Comparison of ENCODE assay signal across 8 cellular contexts in the genomic region with DNA sequence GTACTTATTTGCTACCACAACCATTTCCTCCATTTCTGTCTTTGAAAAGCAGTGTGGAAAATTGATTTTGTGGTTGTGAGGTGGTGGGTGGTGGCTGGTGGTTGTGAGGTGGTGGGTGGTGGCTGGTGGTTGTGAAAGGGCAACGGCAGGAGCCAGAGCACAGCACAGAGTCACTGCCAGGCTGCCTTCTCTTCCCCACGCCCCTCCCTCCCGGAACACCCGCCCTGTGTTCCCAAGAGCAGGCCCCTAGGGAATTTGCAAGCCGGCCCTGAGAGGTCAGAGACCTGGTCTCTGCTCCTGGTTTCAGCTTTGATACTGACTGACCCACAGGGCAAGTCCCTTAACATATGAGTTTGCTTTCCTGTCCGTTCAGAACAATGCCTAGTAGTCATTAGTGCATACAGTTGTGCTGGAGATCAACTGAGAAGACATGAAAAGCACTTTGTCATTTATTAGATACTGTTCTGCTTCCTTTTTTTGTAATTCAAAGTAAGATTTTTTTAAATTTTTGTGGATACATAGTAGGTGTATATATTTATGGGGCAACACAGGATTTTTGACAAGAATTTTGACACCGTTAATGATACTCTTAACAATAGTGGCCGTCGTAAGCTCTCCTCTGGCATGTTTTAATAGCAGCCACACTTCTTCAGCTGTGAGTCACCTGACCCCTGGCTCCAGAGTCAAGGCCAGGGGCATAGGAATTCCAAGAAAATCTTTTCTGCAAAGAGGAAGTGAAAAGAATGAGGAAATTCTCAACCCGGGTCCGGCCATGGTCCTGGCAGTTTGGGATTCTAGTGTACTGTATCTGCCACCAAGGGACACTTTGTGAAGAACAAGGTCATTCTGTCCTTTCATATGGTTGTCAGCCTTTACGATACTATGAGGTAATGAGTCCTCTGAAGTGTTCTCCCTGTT. TPM values are rescaled to one million over a fixed set of nuclear protein-coding genes. Genes with fewer than 3 reads are reported as not detected.
DNase-seq lines count a peak whose midpoint lies in the region; ATAC-seq and TF ChIP-seq lines count a peak whose summit lies in the region.
"Had no signal": no experiment of that assay in that cellular context is flagged by ENCODE, and none has a peak within 500 bp of the region (broad histone marks: within the 10 kb centered on the region; RNA-seq: fewer than 3 reads in every experiment).

No MANE protein-coding gene starts in this region.

- no peaks in the 10 kb centered on the region for H3K27me3 ChIP-seq in spleen (replicated peaks in 1 of 7)

- peaks cover 28% of the 10 kb centered on the region for H3K4me1 Mint-ChIP-seq in HFFc6 (ENCODE audit: low read depth)
- H3K4me1 Mint-ChIP-seq in activated T-helper 17 cell treated with anti-CD3 and anti-CD28 coated beads, Interleukin-2, amount 50 U/mL, for 72 hours, result peaks cover 16% of the 10 kb centered on the region

- peak overlapping the region; percentile 68 for H3K27ac Mint-ChIP-seq in HFFc6
- H3K27ac Mint-ChIP-seq in activated T-helper 17 cell treated with anti-CD3 and anti-CD28 coated beads, Interleukin-2, amount 50 U/mL, for 72 hours, result peak overlapping the region; percentile 72

- peaks cover 10% of the 10 kb centered on the region for H3K36me3 Mint-ChIP-seq in HFFc6 (ENCODE audit: low read depth)
- H3K36me3 Mint-ChIP-seq in activated T-helper 17 cell treated with anti-CD3 and anti-CD28 coated beads, Interleukin-2, amount 50 U/mL, for 72 hours (ENCODE audit: low read depth), result peaks cover 88% of the 10 kb centered on the region

- peak; percentile 60 for ATAC-seq in activated T-helper 17 cell treated with anti-CD3 and anti-CD28 coated beads, Interleukin-2, amount 50 U/mL, for 72 hours (replicated peaks)
- ATAC-seq in HG03469 (IDR thresholded peaks at IDR 0.05; ENCODE audit: unreplicated experiment) (no peak), GM19035 (IDR thresholded peaks at IDR 0.05; ENCODE audit: unreplicated experiment) (no peak)

- H3K4me3 Mint-ChIP-seq in HFFc6, result peak overlapping the region; percentile 44; the same call in 1 of the 2 replicates
- H3K4me3 Mint-ChIP-seq in activated T-helper 17 cell treated with anti-CD3 and anti-CD28 coated beads, Interleukin-2, amount 50 U/mL, for 72 hours, result peak overlapping the region; percentile 18

- DNase-seq in HFFc6 (peak; percentile 26), hepatic stellate cell (ENCODE audit: low spot score) (peak; percentile 19), spleen (peak; percentile 80), SHP77 treated with DMSO at 0.1 percent for 48 hours (lab: John Stamatoyannopoulos, UW) (no peak)
- DNase-seq: activated CD4-positive, alpha-beta T cell treated with anti-CD3 and anti-CD28 coated beads, Interleukin-2, amount 50 U/mL, for 1 hour had no signal

- H3K9me3 Mint-ChIP-seq in HFFc6, result no peaks in the 10 kb centered on the region
- no peaks in the 10 kb centered on the region for H3K9me3 Mint-ChIP-seq in activated T-helper 17 cell treated with anti-CD3 and anti-CD28 coated beads, Interleukin-2, amount 50 U/mL, for 72 hours

- no peaks in the 10 kb centered on the region for H3K9me3 ChIP-seq in spleen

- intact Hi-C loops in spleen (cut with DNase I; ENCODE audit: low total_unique reads), result loop anchor here (10.0 kb wide), 1 partner anchor 786 kb away; no protein-coding TSS in a partner anchor

- TF ChIP-seq CTCF in HFFc6 (IDR thresholded peaks at IDR 0.05) (no peak), spleen (IDR thresholded peaks at IDR 0.05 in 8 of 11, conservative IDR thresholded peaks at IDR 0.05 in 3 of 11) (no peak)

- TF ChIP-seq POLR2A in spleen (IDR thresholded peaks at IDR 0.05), result no peak

- H3K4me1 ChIP-seq in spleen, result peaks cover 8 to 52% (median 15%) of the 10 kb centered on the region in 6 donors

- no peaks in the 10 kb centered on the region; the same call in 1 of the 2 replicates for H3K27me3 Mint-ChIP-seq in HFFc6 (ENCODE audit: insufficient read depth)
- H3K27me3 Mint-ChIP-seq in activated T-helper 17 cell treated with anti-CD3 and anti-CD28 coated beads, Interleukin-2, amount 50 U/mL, for 72 hours, result no peaks in the 10 kb centered on the region

- peak overlapping the region in 7 of 8 donors; percentile 5 to 64 (median 57) for H3K27ac ChIP-seq in spleen

- H3K4me3 ChIP-seq in spleen, result no peak overlapping the region

- peaks cover 0 to 65% (median 5%) of the 10 kb centered on the region in 6 donors for H3K36me3 ChIP-seq in spleen

- WGBS in spleen, 5 donors, result 52 to 80% (median 64%) methylated on average over 12 of the region's 12 CpGs

RNA-seq across cellular contexts. Expression of a gene that starts 53.2 kb away (rescaled TPM):
- total RNA-seq in HFFc6 (2021; fragmentation: NEBNext Ultra II Directional; extraction: Animal tissue kit (Norgen Biotek cat#: 25700)), result 100 to 1,000 TPM; 143 to 270 (median 148) TPM
- total RNA-seq in activated T-helper 17 cell treated with anti-CD3 and anti-CD28 coated beads, Interleukin-2, amount 50 U/mL, for 72 hours, result 1 to 10 TPM; 2.2 to 4.9 TPM
- total RNA-seq in spleen, result 100 to 1,000 TPM in 5 of 7 donors, 10 to 100 TPM in 2; 54.6 to 172 (median 114) TPM
- 10 to 100 TPM in 1 of 3 donors, 1 to 10 TPM in 2; 6.9 to 18.1 (median 8.2) TPM for polyA plus RNA-seq in spleen

Comparison
In these comparisons a context has a peak if more than half of its experiments do, and no peak if none do; other contexts are left out.
1. RNA of a gene that starts 53.2 kb away (total RNA-seq): 143 to 270 TPM in HFFc6 and 54.6 to 172 TPM in spleen; 2.2 to 4.9 TPM in activated T-helper 17 cell treated with anti-CD3 and anti-CD28 coated beads, Interleukin-2, amount 50 U/mL, for 72 hours; every median in the first group is over 4 times any median in the second.